In the genomic region with DNA sequence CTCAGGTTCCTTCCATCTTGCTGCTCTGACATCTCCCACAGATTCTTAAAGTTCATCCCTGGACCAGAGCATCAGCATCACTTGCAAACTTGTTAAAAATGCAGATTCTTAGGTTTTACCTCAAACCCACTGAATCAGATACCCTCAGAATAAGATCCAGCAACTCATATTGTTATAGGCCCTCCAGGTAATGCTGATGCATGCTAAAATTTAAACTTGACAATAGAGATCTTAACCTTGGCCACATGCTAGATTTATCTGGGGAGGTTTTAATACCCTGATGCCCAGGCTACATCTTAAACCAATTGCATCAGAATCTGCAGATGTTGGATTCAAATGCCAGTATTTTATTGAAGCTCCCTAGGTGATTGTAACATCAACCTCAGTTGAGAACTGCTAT, we compare ENCODE assay signal across 8 cellular contexts.
"Had no signal": no experiment of that assay in that cellular context is flagged by ENCODE, and none has a peak within 500 bp of the region (broad histone marks: within the 10 kb centered on the region; RNA-seq: fewer than 3 reads in every experiment).

No MANE protein-coding gene starts in this region.

- H3K4me3 ChIP-seq: GM12878 had no signal

- FAIRE-seq: G401.6, GM12878, GM12891, GM12892, GM18507, GM19239 had no signal

- DNase-seq: GDM1, GF-D8 had no signal

- ATAC-seq: GM12878 had no signal
